8 cellular contexts compared by ENCODE assay signal in genomic region chr1:153404768-153405167, GRCh38. TPM values are rescaled to one million over a fixed set of nuclear protein-coding genes. Genes with fewer than 3 reads are reported as not detected.
A peak's percentile ranks its signal among the peaks of the same experiment; 100 is the strongest.
DNase-seq lines count a peak whose midpoint lies in the region; ATAC-seq and TF ChIP-seq lines count a peak whose summit lies in the region.

No MANE protein-coding gene starts in this region.

- H2BK5ac ChIP-seq in mesenchymal stem cell (ENCODE audit: low read depth, low read length, poor library complexity, severe bottlenecking) = no peak overlapping the region

- no peak overlapping the region for H2AK5ac ChIP-seq in mesenchymal stem cell (ENCODE audit: low read length, severe bottlenecking)

- no peak overlapping the region for H2BK12ac ChIP-seq in mesenchymal stem cell (ENCODE audit: low read length in 2 of 2)

- H3K4me1 ChIP-seq in OCI-LY1 (ENCODE audit: insufficient read depth, low read length, severe bottlenecking) (no peaks in the 10 kb centered on the region), mesenchymal stem cell (ENCODE audit: control insufficient read depth, insufficient read depth, low read depth, low read length) (no peaks in the 10 kb centered on the region)

- no peak overlapping the region for H3K4me2 ChIP-seq in OCI-LY1 (ENCODE audit: low read length)
- no peak overlapping the region for H3K4me2 ChIP-seq in mesenchymal stem cell (ENCODE audit: low read length, poor library complexity, severe bottlenecking)

- H3K9me3 ChIP-seq in OCI-LY1 (ENCODE audit: low read length) = no peaks in the 10 kb centered on the region
- H3K9me3 ChIP-seq in mesenchymal stem cell (ENCODE audit: control insufficient read depth, low read length) = no peaks in the 10 kb centered on the region

- no peaks in the 10 kb centered on the region for H3K79me1 ChIP-seq in mesenchymal stem cell (replicated peaks; ENCODE audit: low read length, poor library complexity, severe bottlenecking)

- 44% methylated on average over 15 of the region's 15 CpGs for WGBS in mesenchymal stem cell

- no peaks in the 10 kb centered on the region for H3K9me2 ChIP-seq in OCI-LY1 (ENCODE audit: low read depth, low read length)

- H2AFZ ChIP-seq in OCI-LY1 (ENCODE audit: low read length) (no peak overlapping the region), mesenchymal stem cell (ENCODE audit: low read depth, low read length) (no peak overlapping the region)

- no peak overlapping the region for H2BK120ac ChIP-seq in mesenchymal stem cell (ENCODE audit: low read depth, low read length)

- peak; percentile 60 for ATAC-seq in Right ventricle myocardium superior (ENCODE audit: poor library complexity)

- H3K27me3 ChIP-seq in OCI-LY1 (ENCODE audit: insufficient read depth, low read length) = peaks cover 8% of the 10 kb centered on the region; the same call in 1 of the 2 replicates
- H3K27me3 ChIP-seq in mesenchymal stem cell (ENCODE audit: control insufficient read depth in 1 of 2, insufficient read depth in 1 of 2, low read length in 2 of 2) = peaks cover 7 to 48% of the 10 kb centered on the region in 2 experiments

- H2BK15ac ChIP-seq in mesenchymal stem cell (ENCODE audit: low read depth, poor library complexity, severe bottlenecking) = no peak overlapping the region

- no peak overlapping the region for H3K4ac ChIP-seq in mesenchymal stem cell (ENCODE audit: low read depth in 1 of 2, low read length in 2 of 2)

- H3K27ac ChIP-seq in OCI-LY1 (ENCODE audit: low read depth, low read length, poor library complexity, severe bottlenecking) (no peak overlapping the region), mesenchymal stem cell (ENCODE audit: low read length, poor library complexity, severe bottlenecking) (no peak overlapping the region)

- no peaks in the 10 kb centered on the region for H4K20me1 ChIP-seq in OCI-LY1 (ENCODE audit: insufficient read depth, low read length)

- no peak overlapping the region for H3K14ac ChIP-seq in mesenchymal stem cell (ENCODE audit: low read length in 2 of 2)

- peak; percentile 74 to 78 for DNase-seq in activated T-cell treated with anti-CD3 and anti-CD28 coated beads, Interleukin-2, amount 50 U/mL, for 48 hours
- DNase-seq in Right ventricle myocardium superior (peak; percentile 74), NCI-H1105 treated with DMSO at 0.1 percent for 48 hours (lab: John Stamatoyannopoulos, UW) (no peak), NCI-H1105 (lab: John Stamatoyannopoulos, UW) (no peak), mesenchymal stem cell (no peak)
- DNase-seq in stimulated activated CD4-positive, alpha-beta T cell treated with anti-CD3 and anti-CD28 coated beads, Interleukin-1b, Interleukin-23, amount 100 ng/mL, for 24 hours (ENCODE audit: low read depth in 4 of 4, low spot score in 1 of 4) = peak; percentile 2 to 46 (median 36)

- H3K9ac ChIP-seq in OCI-LY1 (ENCODE audit: low read length) (no peak overlapping the region), mesenchymal stem cell (ENCODE audit: low read length) (no peak overlapping the region)

- intact Hi-C loops in Right ventricle myocardium superior (cut with DNase I) = no loop called here

- no peak overlapping the region for H3K18ac ChIP-seq in mesenchymal stem cell (ENCODE audit: low read depth in 1 of 2, low read length in 2 of 2)

- H3K23ac ChIP-seq in mesenchymal stem cell (ENCODE audit: low read length in 2 of 2) = no peak overlapping the region

- no peak overlapping the region for H4K91ac ChIP-seq in mesenchymal stem cell (ENCODE audit: low read length)

- no peak overlapping the region for H4K8ac ChIP-seq in mesenchymal stem cell (ENCODE audit: low read length)

- H3K36me3 ChIP-seq in OCI-LY1 (ENCODE audit: insufficient read depth, low read length) = no peaks in the 10 kb centered on the region
- H3K36me3 ChIP-seq in mesenchymal stem cell (ENCODE audit: control insufficient read depth in 1 of 2, insufficient read depth in 2 of 2, low read depth in 1 of 2, low read length in 2 of 2) = no peaks in the 10 kb centered on the region

- H3K4me3 ChIP-seq in OCI-LY1 (ENCODE audit: low read depth, low read length, poor library complexity, severe bottlenecking) (no peak overlapping the region), mesenchymal stem cell (ENCODE audit: insufficient read depth in 1 of 2, low read depth in 1 of 2, low read length in 2 of 2) (no peak overlapping the region)

- H3F3A ChIP-seq in OCI-LY1 (ENCODE audit: insufficient read depth, low read length) = no peaks in the 10 kb centered on the region

- no peaks in the 10 kb centered on the region for H3K79me2 ChIP-seq in OCI-LY1 (ENCODE audit: insufficient read depth, low read length)

- peak; percentile 63 for TF ChIP-seq CTCF in GM12874 (IDR thresholded peaks at IDR 0.05; ENCODE audit: insufficient read depth, low read depth, low read length)
- peak; percentile 51 for TF ChIP-seq CTCF in OCI-LY1 (IDR thresholded peaks at IDR 0.05; ENCODE audit: low read length)

RNA-seq across cellular contexts. Expression of gene S100A7A, which starts 11.6 kb away (rescaled TPM):
- total RNA-seq in Right ventricle myocardium superior = not detected
- not detected for polyA plus RNA-seq in mesenchymal stem cell (2013, experiment 1 of 2)
- polyA plus RNA-seq in mesenchymal stem cell (2013, experiment 2 of 2) = not detected

RNA-seq across cellular contexts. Expression of gene S100A8, which starts 13.9 kb away (rescaled TPM):
- total RNA-seq in Right ventricle myocardium superior = 42.5 TPM
- polyA plus RNA-seq in mesenchymal stem cell (2013, experiment 1 of 2) = not detected
- not detected for polyA plus RNA-seq in mesenchymal stem cell (2013, experiment 2 of 2)

RNA-seq across cellular contexts. Expression of gene S100A12, which starts 29.3 kb away (rescaled TPM):
- 2.4 TPM for total RNA-seq in Right ventricle myocardium superior
- not detected for polyA plus RNA-seq in mesenchymal stem cell (2013, experiment 1 of 2)
- not detected for polyA plus RNA-seq in mesenchymal stem cell (2013, experiment 2 of 2)

RNA-seq across cellular contexts. Expression of gene S100A9, which starts 47.1 kb away (rescaled TPM):
- 111 TPM for total RNA-seq in Right ventricle myocardium superior
- not detected for polyA plus RNA-seq in mesenchymal stem cell (2013, experiment 1 of 2)
- not detected for polyA plus RNA-seq in mesenchymal stem cell (2013, experiment 2 of 2)

RNA-seq across cellular contexts. Expression of gene S100A7, which starts 55.7 kb away (rescaled TPM):
- total RNA-seq in Right ventricle myocardium superior = not detected
- polyA plus RNA-seq in mesenchymal stem cell (2013, experiment 1 of 2) = not detected
- polyA plus RNA-seq in mesenchymal stem cell (2013, experiment 2 of 2) = not detected

Comparison
In these comparisons a context has a peak if more than half of its experiments do, and no peak if none do; other contexts are left out.
1. DNase-seq: peak in activated T-cell treated with anti-CD3 and anti-CD28 coated beads, Interleukin-2, amount 50 U/mL, for 48 hours (2 of 2), Right ventricle myocardium superior (single experiment) and stimulated activated CD4-positive, alpha-beta T cell treated with anti-CD3 and anti-CD28 coated beads, Interleukin-1b, Interleukin-23, amount 100 ng/mL, for 24 hours (4 of 4); none in NCI-H1105 treated with DMSO at 0.1 percent for 48 hours (single experiment), NCI-H1105 (single experiment) and mesenchymal stem cell (single experiment).